22 cellular contexts compared by ENCODE assay signal in the genomic region with DNA sequence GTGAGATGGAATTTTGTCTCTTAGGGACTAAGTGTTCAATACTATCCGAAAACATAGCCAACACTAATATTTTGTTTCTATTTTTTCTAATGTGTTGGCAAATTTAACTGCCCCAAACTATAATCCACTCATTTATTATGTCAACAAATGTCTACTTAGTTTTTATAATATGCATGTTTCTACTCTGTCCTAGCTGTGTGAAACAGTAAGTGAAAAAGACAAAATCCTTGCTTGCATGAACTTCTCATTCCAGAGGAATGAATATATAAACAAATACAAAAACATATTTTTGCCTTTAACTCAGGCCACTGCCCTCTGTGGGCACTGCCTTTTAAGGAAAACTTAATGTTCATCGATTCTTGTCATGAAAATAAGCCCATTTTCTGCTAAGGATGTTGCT.
"Had no signal": no experiment of that assay in that cellular context is flagged by ENCODE, and none has a peak within 500 bp of the region (broad histone marks: within the 10 kb centered on the region; RNA-seq: fewer than 3 reads in every experiment).

No MANE protein-coding gene starts in this region.

- ATAC-seq: activated CD8-positive, alpha-beta memory T cell treated with anti-CD3 and anti-CD28 coated beads, Interleukin-2, amount 10 ng/mL, durations not matched to agents 7 days and 5 days; left ventricle myocardium superior; naive thymus-derived CD4-positive, alpha-beta T cell; sciatic nerve; stimulated activated memory B cell treated with anti-CD40 and anti-IgM and Interleukin-4, amounts not matched to agents 10 μg/mL and 1 μg/mL and 100 μg/mL, for 72 hours had no signal

- H3K4me1 Mint-ChIP-seq: activated B cell treated with CpG ODN at 0.5 μM for 24 hours; activated CD4-positive, alpha-beta memory T cell treated with anti-CD3 and anti-CD28 coated beads, Interleukin-2, amount 10 ng/mL, durations not matched to agents 7 days and 5 days; activated CD8-positive, alpha-beta memory T cell treated with anti-CD3 and anti-CD28 coated beads, Interleukin-2, amount 10 ng/mL, durations not matched to agents 7 days and 5 days; immature natural killer cell; naive thymus-derived CD4-positive, alpha-beta T cell; neural progenitor cell; stimulated activated memory B cell treated with anti-CD40 and anti-IgM and Interleukin-4, amounts not matched to agents 10 μg/mL and 1 μg/mL and 100 μg/mL, for 72 hours had no signal

- H3K36me3 Mint-ChIP-seq: activated CD8-positive, alpha-beta memory T cell treated with anti-CD3 and anti-CD28 coated beads, Interleukin-2, amount 10 ng/mL, durations not matched to agents 7 days and 5 days; immature natural killer cell; naive thymus-derived CD4-positive, alpha-beta T cell; neural progenitor cell; stimulated activated memory B cell treated with anti-CD40 and anti-IgM and Interleukin-4, amounts not matched to agents 10 μg/mL and 1 μg/mL and 100 μg/mL, for 72 hours had no signal

- H3K9ac ChIP-seq: neural progenitor cell, parathyroid adenoma had no signal

- H3K27me3 ChIP-seq: colonic mucosa, neural progenitor cell, spleen had no signal

- H3K4me2 ChIP-seq: neural progenitor cell had no signal

- DNase-seq: activated B cell treated with CpG ODN at 0.5 μM for 24 hours; activated CD4-positive, alpha-beta memory T cell treated with anti-CD3 and anti-CD28 coated beads, Interleukin-2, amount 10 ng/mL, durations not matched to agents 7 days and 5 days; activated CD4-positive, alpha-beta T cell treated with anti-CD3 and anti-CD28 coated beads for 48 hours; activated CD8-positive, alpha-beta memory T cell treated with anti-CD3 and anti-CD28 coated beads, Interleukin-2, amount 10 ng/mL, durations not matched to agents 7 days and 5 days; activated naive CD4-positive, alpha-beta T cell treated with anti-CD3 and anti-CD28 coated beads for 36 hours; aorta; caudate nucleus; colonic mucosa; erythroblast; immature natural killer cell; left ventricle myocardium superior; mesendoderm; naive thymus-derived CD4-positive, alpha-beta T cell; spleen; stimulated activated CD4-positive, alpha-beta T cell treated with anti-CD3 and anti-CD28 coated beads, Interleukin-4, amount 100 ng/mL, for 4 hours; T-helper 1 cell; T-helper 9 cell had no signal

- H3K4me3 ChIP-seq: colonic mucosa, neural progenitor cell, spleen, thoracic aorta had no signal

- H3K9me3 ChIP-seq: colonic mucosa had no signal

- H3K27me3 Mint-ChIP-seq: activated B cell treated with CpG ODN at 0.5 μM for 24 hours; activated CD4-positive, alpha-beta memory T cell treated with anti-CD3 and anti-CD28 coated beads, Interleukin-2, amount 10 ng/mL, durations not matched to agents 7 days and 5 days; activated CD8-positive, alpha-beta memory T cell treated with anti-CD3 and anti-CD28 coated beads, Interleukin-2, amount 10 ng/mL, durations not matched to agents 7 days and 5 days; naive thymus-derived CD4-positive, alpha-beta T cell; stimulated activated memory B cell treated with anti-CD40 and anti-IgM and Interleukin-4, amounts not matched to agents 10 μg/mL and 1 μg/mL and 100 μg/mL, for 72 hours had no signal

- H3K4me3 Mint-ChIP-seq: activated B cell treated with CpG ODN at 0.5 μM for 24 hours; activated CD4-positive, alpha-beta memory T cell treated with anti-CD3 and anti-CD28 coated beads, Interleukin-2, amount 10 ng/mL, durations not matched to agents 7 days and 5 days; activated CD8-positive, alpha-beta memory T cell treated with anti-CD3 and anti-CD28 coated beads, Interleukin-2, amount 10 ng/mL, durations not matched to agents 7 days and 5 days; activated naive CD4-positive, alpha-beta T cell treated with anti-CD3 and anti-CD28 coated beads for 36 hours; immature natural killer cell; naive thymus-derived CD4-positive, alpha-beta T cell; neural progenitor cell; stimulated activated memory B cell treated with anti-CD40 and anti-IgM and Interleukin-4, amounts not matched to agents 10 μg/mL and 1 μg/mL and 100 μg/mL, for 72 hours had no signal

- H3K79me2 ChIP-seq: parathyroid adenoma had no signal

- H3K9me3 Mint-ChIP-seq: neural progenitor cell had no signal

- H3K27ac ChIP-seq: colonic mucosa, neural progenitor cell, parathyroid adenoma, spleen had no signal

- H3K4me1 ChIP-seq: colonic mucosa, neural progenitor cell, parathyroid adenoma, spleen had no signal

- H2AFZ ChIP-seq: neural progenitor cell, parathyroid adenoma had no signal

- H3K36me3 ChIP-seq: colonic mucosa, neural progenitor cell, spleen, thoracic aorta had no signal
